10 cellular contexts compared by ENCODE assay signal in the genomic region with DNA sequence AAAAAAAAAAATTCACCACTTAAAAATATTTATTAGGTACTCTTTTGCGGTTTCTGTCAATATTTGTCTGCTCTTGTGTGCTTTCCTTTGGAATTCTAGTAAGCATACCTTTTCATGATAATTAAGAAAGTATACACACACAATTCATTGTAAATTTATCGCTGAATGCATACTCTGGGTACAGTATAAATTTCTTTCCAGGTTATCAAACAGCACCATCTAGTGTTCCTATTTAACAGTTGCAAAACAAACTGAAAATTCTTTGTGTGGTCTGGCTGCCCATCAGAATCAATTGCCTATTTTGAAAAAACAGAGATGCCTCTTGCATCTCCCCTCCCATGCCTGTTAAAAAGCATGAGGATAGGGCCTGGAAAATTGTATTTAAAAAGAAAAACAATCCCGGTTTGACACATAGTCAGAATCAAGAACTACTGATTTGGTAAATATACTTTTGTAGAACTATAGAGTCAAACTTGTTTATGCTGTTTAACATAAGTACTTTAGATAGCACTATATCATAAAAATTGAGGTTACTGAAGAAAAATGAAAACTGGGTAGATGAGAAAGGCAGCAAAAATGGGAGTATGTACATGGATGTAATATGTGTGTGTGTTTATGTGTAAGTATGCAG. TPM values are rescaled to one million over a fixed set of nuclear protein-coding genes. Genes with fewer than 3 reads are reported as not detected.
DNase-seq lines count a peak whose midpoint lies in the region; ATAC-seq and TF ChIP-seq lines count a peak whose summit lies in the region.
"Had no signal": no experiment of that assay in that cellular context is flagged by ENCODE, and none has a peak within 500 bp of the region (broad histone marks: within the 10 kb centered on the region; RNA-seq: fewer than 3 reads in every experiment).

No MANE protein-coding gene starts in this region.

- H3K4me3 ChIP-seq in NB4 (ENCODE audit: low read depth, low read length): no peak overlapping the region
- no peak overlapping the region for H3K4me3 ChIP-seq in heart left ventricle
- H3K4me3 ChIP-seq: BLaER1 had no signal

- no peak overlapping the region for H3K4me3 Mint-ChIP-seq in stimulated activated naive B cell treated with anti-CD40 and anti-IgM and Interleukin-4, amounts not matched to agents 10 μg/mL and 1 μg/mL and 100 μg/mL, for 72 hours

- H3K27ac ChIP-seq in VCaP (no peak overlapping the region), heart left ventricle (no peak overlapping the region)
- H3K27ac ChIP-seq: BLaER1 had no signal

- WGBS in heart left ventricle, 4 donors: 36 to 47% (median 44%) methylated on average over 3 of the region's 3 CpGs

- H3K27ac Mint-ChIP-seq in stimulated activated naive B cell treated with anti-CD40 and anti-IgM and Interleukin-4, amounts not matched to agents 10 μg/mL and 1 μg/mL and 100 μg/mL, for 72 hours: no peak overlapping the region
- H3K27ac Mint-ChIP-seq: activated naive CD4-positive, alpha-beta T cell treated with anti-CD3 and anti-CD28 coated beads, Interleukin-2, amount 50 U/mL, for 72 hours had no signal

- TF ChIP-seq POLR2A in NB4 (IDR thresholded peaks at IDR 0.05; ENCODE audit: extremely low read depth, insufficient read length): no peak
- no peak for TF ChIP-seq POLR2A in heart left ventricle (IDR thresholded peaks at IDR 0.05)

- peak; percentile 70 for ATAC-seq in GM21825 (IDR thresholded peaks at IDR 0.05; ENCODE audit: unreplicated experiment)
- peak in 1 of 4 donors; percentile 55 for ATAC-seq in heart left ventricle
- ATAC-seq in stimulated activated naive B cell treated with anti-CD40 and anti-IgM and Interleukin-4, amounts not matched to agents 10 μg/mL and 1 μg/mL and 100 μg/mL, for 72 hours (replicated peaks): peak; percentile 57 to 73

- no peaks in the 10 kb centered on the region for H3K27me3 Mint-ChIP-seq in stimulated activated naive B cell treated with anti-CD40 and anti-IgM and Interleukin-4, amounts not matched to agents 10 μg/mL and 1 μg/mL and 100 μg/mL, for 72 hours

- H3K4me1 ChIP-seq in heart left ventricle: peaks cover 0 to 27% (median 11%) of the 10 kb centered on the region in 12 donors
- H3K4me1 ChIP-seq: BLaER1 had no signal

- H3K4me1 Mint-ChIP-seq in stimulated activated naive B cell treated with anti-CD40 and anti-IgM and Interleukin-4, amounts not matched to agents 10 μg/mL and 1 μg/mL and 100 μg/mL, for 72 hours: peaks cover 14 to 35% of the 10 kb centered on the region in 2 donors

- TF ChIP-seq CTCF in NB4 (IDR thresholded peaks at IDR 0.05; ENCODE audit: low read depth, low read length) (no peak), VCaP (conservative IDR thresholded peaks at IDR 0.05) (peak; percentile 84), heart left ventricle (IDR thresholded peaks at IDR 0.05) (peak; percentile 59 to 80 (median 68))

- intact Hi-C loops in heart left ventricle (cut with DNase I): loop anchor here in 9 of 10 donors (5.0 to 10.0 kb wide), 4 partner anchors 149 to 1642 kb away; no protein-coding TSS in a partner anchor

- no peaks in the 10 kb centered on the region for H3K27me3 ChIP-seq in heart left ventricle
- H3K27me3 ChIP-seq: BLaER1 had no signal

- peaks cover 9 to 20% of the 10 kb centered on the region in 2 donors for H3K36me3 Mint-ChIP-seq in stimulated activated naive B cell treated with anti-CD40 and anti-IgM and Interleukin-4, amounts not matched to agents 10 μg/mL and 1 μg/mL and 100 μg/mL, for 72 hours

- H3K36me3 ChIP-seq in heart left ventricle: peaks cover 0 to 25% (median 0%) of the 10 kb centered on the region in 9 donors

- H3K9me3 Mint-ChIP-seq in stimulated activated naive B cell treated with anti-CD40 and anti-IgM and Interleukin-4, amounts not matched to agents 10 μg/mL and 1 μg/mL and 100 μg/mL, for 72 hours: peaks cover 0 to 4% of the 10 kb centered on the region in 2 donors
- H3K9me3 Mint-ChIP-seq: activated naive CD4-positive, alpha-beta T cell treated with anti-CD3 and anti-CD28 coated beads, Interleukin-2, amount 50 U/mL, for 72 hours had no signal

- no peaks in the 10 kb centered on the region for H3K9me3 ChIP-seq in heart left ventricle
- H3K9me3 ChIP-seq: BLaER1 had no signal

- DNase-seq in NCI-H1436 (lab: John Stamatoyannopoulos, UW) (peak; percentile 44), NCI-H1436 treated with DMSO at 0.1 percent for 48 hours (lab: John Stamatoyannopoulos, UW) (no peak), NB4 (ENCODE audit: low read depth) (peak; percentile 63), heart left ventricle (no peak), T-helper 9 cell (no peak)
- no peak for DNase-seq in stimulated activated naive B cell treated with anti-CD40 and anti-IgM and Interleukin-4, amounts not matched to agents 10 μg/mL and 1 μg/mL and 100 μg/mL, for 72 hours

RNA-seq across cellular contexts. Expression of gene PGGT1B, which starts 16.2 kb away (rescaled TPM):
- 10 to 100 TPM in 7 of 9 donors, 1 to 10 TPM in 2; 4.2 to 36.8 (median 26.6) TPM for total RNA-seq in heart left ventricle
- 1 to 10 TPM; 2.8 to 5.1 TPM for polyA plus RNA-seq in heart left ventricle

RNA-seq across cellular contexts. Expression of gene CCDC112, which starts 50.0 kb away (rescaled TPM):
- total RNA-seq in heart left ventricle: 1 to 10 TPM; 3.6 to 8.4 (median 5.6) TPM
- 1 to 10 TPM; 4.3 to 6.8 TPM for polyA plus RNA-seq in heart left ventricle

Comparison
In these comparisons a context has a peak if more than half of its experiments do, and no peak if none do; other contexts are left out.
1. DNase-seq: peak in NCI-H1436 (single experiment) and NB4 (single experiment); none in NCI-H1436 treated with DMSO at 0.1 percent for 48 hours (single experiment), heart left ventricle (0 of 5), stimulated activated naive B cell treated with anti-CD40 and anti-IgM and Interleukin-4, amounts not matched to agents 10 μg/mL and 1 μg/mL and 100 μg/mL, for 72 hours (single experiment) and T-helper 9 cell (single experiment).